Comparison of ENCODE assay signal across 32 cellular contexts in genomic region chr7:87450706-87451105, GRCh38. TPM values are rescaled to one million over a fixed set of nuclear protein-coding genes. Genes with fewer than 3 reads are reported as not detected.
"Had no signal": no experiment of that assay in that cellular context is flagged by ENCODE, and none has a peak within 500 bp of the region (broad histone marks: within the 10 kb centered on the region; RNA-seq: fewer than 3 reads in every experiment).

No MANE protein-coding gene starts in this region.

- H3K4me3 ChIP-seq: adrenal gland, body of pancreas, cardiac muscle cell, colonic mucosa, esophagus squamous epithelium, gastroesophageal sphincter, heart right ventricle had no signal

- H3K27ac ChIP-seq: adrenal gland, body of pancreas, cardiac muscle cell, colonic mucosa, epithelial cell of prostate, esophagus squamous epithelium, gastroesophageal sphincter, heart right ventricle had no signal

- H3K36me3 ChIP-seq: adrenal gland, cardiac muscle cell, colonic mucosa, esophagus squamous epithelium, gastroesophageal sphincter had no signal

- ATAC-seq: activated CD4-positive, alpha-beta T cell treated with anti-CD3 and anti-CD28 coated beads for 36 hours; activated CD8-positive, alpha-beta memory T cell treated with anti-CD3 and anti-CD28 coated beads, Interleukin-2, amount 10 ng/mL, durations not matched to agents 7 days and 5 days; activated CD8-positive, alpha-beta T cell treated with anti-CD3 and anti-CD28 coated beads, Interleukin-2, amount 10 ng/mL, durations not matched to agents 7 days and 5 days; activated naive CD8-positive, alpha-beta T cell treated with anti-CD3 and anti-CD28 coated beads, Interleukin-2, amount 50 U/mL, for 24 hours; body of pancreas; gastroesophageal sphincter; heart right ventricle; T-helper 17 cell had no signal

- H3K9me3 ChIP-seq: adrenal gland, body of pancreas, colonic mucosa, esophagus squamous epithelium, gastroesophageal sphincter, heart right ventricle had no signal

- DNase-seq: activated CD4-positive, alpha-beta memory T cell treated with anti-CD3 and anti-CD28 coated beads for 36 hours; activated CD4-positive, alpha-beta T cell treated with anti-CD3 and anti-CD28 coated beads for 36 hours; activated CD4-positive, alpha-beta T cell treated with anti-CD3 and anti-CD28 coated beads, Interleukin-2, amount 10 ng/mL, durations not matched to agents 24 days and 14 days; activated CD4-positive, CD25-positive, alpha-beta regulatory T cell; activated CD4-positive, CD25-positive, alpha-beta regulatory T cell treated with anti-CD3 and anti-CD28 coated beads, Interleukin-2, amount 50 U/mL, for 72 hours; activated CD8-positive, alpha-beta memory T cell treated with anti-CD3 and anti-CD28 coated beads, Interleukin-2, amount 10 ng/mL, durations not matched to agents 7 days and 5 days; activated CD8-positive, alpha-beta memory T cell treated with anti-CD3 and anti-CD28 coated beads, Interleukin-2, amount 50 U/mL, for 4 hours; activated CD8-positive, alpha-beta T cell treated with anti-CD3 and anti-CD28 coated beads, Interleukin-2, amount 10 ng/mL, durations not matched to agents 7 days and 5 days; activated effector memory CD4-positive, alpha-beta T cell treated with anti-CD3 and anti-CD28 coated beads, Interleukin-2, amount 50 U/mL, for 16 hours; activated naive CD4-positive, alpha-beta T cell treated with anti-CD3 and anti-CD28 coated beads for 36 hours; activated naive CD8-positive, alpha-beta T cell treated with anti-CD3 and anti-CD28 coated beads for 36 hours; activated naive CD8-positive, alpha-beta T cell treated with anti-CD3 and anti-CD28 coated beads, Interleukin-2, amount 50 U/mL, for 24 hours; activated T-cell treated with anti-CD3 and anti-CD28 coated beads, Interleukin-2, amount 50 U/mL, for 1 hour; activated T-cell treated with anti-CD3 and anti-CD28 coated beads, Interleukin-2, amount 50 U/mL, for 48 hours; adrenal gland; amygdala; aorta; body of pancreas; central memory CD4-positive, alpha-beta T cell; cerebellar nuclear complex; colonic mucosa; effector CD8-positive, alpha-beta T cell; esophagus squamous epithelium; foreskin melanocyte; heart right ventricle; T-helper 17 cell; T1000 had no signal

- H3K4me1 ChIP-seq: adrenal gland, body of pancreas, colonic mucosa, esophagus squamous epithelium, gastroesophageal sphincter, heart right ventricle had no signal

- H3K27me3 ChIP-seq: adrenal gland, body of pancreas, cardiac muscle cell, colonic mucosa, esophagus squamous epithelium, gastroesophageal sphincter, heart right ventricle had no signal

RNA-seq across cellular contexts. Expression of gene ABCB4, which starts 24.8 kb away (rescaled TPM):
- total RNA-seq: activated CD4-positive, alpha-beta memory T cell treated with anti-CD3 and anti-CD28 coated beads for 36 hours; activated CD4-positive, alpha-beta T cell treated with anti-CD3 and anti-CD28 coated beads, Interleukin-2, amount 10 ng/mL, durations not matched to agents 24 days and 14 days; activated CD8-positive, alpha-beta T cell treated with anti-CD3 and anti-CD28 coated beads, Interleukin-2, amount 10 ng/mL, durations not matched to agents 7 days and 5 days; activated naive CD4-positive, alpha-beta T cell treated with anti-CD3 and anti-CD28 coated beads for 36 hours; activated T-helper 1 cell treated with anti-CD3 and anti-CD28 coated beads, Interleukin-12 subunit alpha, Interleukin-12 subunit beta, Interleukin-2, Interleukin-4 antibody, amounts not matched to agents 30 ng/mL and 10 ng/mL and 1 ng/mL, durations not matched to agents 14 hours and 24 hours and 36 hours; activated T-helper 2 cell treated with anti-CD3 and anti-CD28 coated beads, Interferon-gamma antibody, Interleukin-2, Interleukin-4, amounts not matched to agents 10 μg/mL and 5 μg/mL and 100 μg/mL, durations not matched to agents 14 hours and 24 hours and 36 hours had no signal
